Comparison of ENCODE assay signal across 1 cellular context in genomic region chr20:561437-562231, GRCh38.
TF ChIP-seq lines count a peak whose summit lies in the region.

No MANE protein-coding gene starts in this region.

TF ChIP-seq in HepG2, 621 proteins besides CTCF, POLR2A, EP300 and RAD21 (continued from another document and continues in another):
- no peak for TF ChIP-seq BRCA1 (CRISPR knock-in tag; IDR thresholded peaks at IDR 0.05)
- no peak; the same call in 1 of the 2 replicates for TF ChIP-seq ELF1 (CRISPR knock-in tag; IDR thresholded peaks at IDR 0.05)
- peak; percentile 45; the same call in 1 of the 2 replicates for TF ChIP-seq GFI1 (CRISPR knock-in tag; IDR thresholded peaks at IDR 0.05; ENCODE audit: borderline replicate concordance)
- peak; percentile 57; the same call in 1 of the 2 replicates for TF ChIP-seq BHLHE40 (IDR thresholded peaks at IDR 0.05; ENCODE audit: low read length)
- TF ChIP-seq CENPX (CRISPR knock-in tag; IDR thresholded peaks at IDR 0.05): no peak
- no peak for TF ChIP-seq DZIP1 (CRISPR knock-in tag; IDR thresholded peaks at IDR 0.05)
- peak; percentile 52; the same call in 1 of the 2 replicates for TF ChIP-seq ARID4A (CRISPR knock-in tag; IDR thresholded peaks at IDR 0.05; ENCODE audit: borderline replicate concordance)
- TF ChIP-seq ZNF232 (CRISPR knock-in tag; IDR thresholded peaks at IDR 0.05; ENCODE audit: borderline replicate concordance): no peak
- peak; percentile 85; the same call in 1 of the 2 replicates for TF ChIP-seq ZNF44 (CRISPR knock-in tag; IDR thresholded peaks at IDR 0.05)
- TF ChIP-seq ZNF414 (CRISPR knock-in tag; IDR thresholded peaks at IDR 0.05): no peak
- TF ChIP-seq SNAI1 (CRISPR knock-in tag; IDR thresholded peaks at IDR 0.05; ENCODE audit: borderline replicate concordance): no peak
- peak; percentile 38; the same call in 1 of the 2 replicates for TF ChIP-seq KAT8 (CRISPR knock-in tag; IDR thresholded peaks at IDR 0.05)
- no peak for TF ChIP-seq IRF1 (CRISPR knock-in tag; IDR thresholded peaks at IDR 0.05; ENCODE audit: low read depth)
- TF ChIP-seq HINFP (CRISPR knock-in tag; IDR thresholded peaks at IDR 0.05; ENCODE audit: low read depth): peak; percentile 76; the same call in 1 of the 2 replicates
- 0 out of 2 replicates have a peak, but pooled peaks have one; percentile 15 for TF ChIP-seq ZSCAN12 (CRISPR knock-in tag; IDR thresholded peaks at IDR 0.05)
- no peak for TF ChIP-seq HNF1A (IDR thresholded peaks at IDR 0.05; ENCODE audit: low read depth)
- no peak for TF ChIP-seq HNF1A (CRISPR knock-in tag; IDR thresholded peaks at IDR 0.05; ENCODE audit: borderline replicate concordance)
- no peak for TF ChIP-seq ZHX2 (IDR thresholded peaks at IDR 0.05; ENCODE audit: low read depth)
- TF ChIP-seq ZHX2 (CRISPR knock-in tag; IDR thresholded peaks at IDR 0.05; ENCODE audit: borderline replicate concordance): no peak
- no peak for TF ChIP-seq HMGXB3 (CRISPR knock-in tag; IDR thresholded peaks at IDR 0.05; ENCODE audit: borderline replicate concordance)
- TF ChIP-seq ZNF614 (CRISPR knock-in tag; IDR thresholded peaks at IDR 0.05; ENCODE audit: borderline replicate concordance): peak; percentile 82; the same call in 1 of the 2 replicates
- TF ChIP-seq ZNF275 (CRISPR knock-in tag; IDR thresholded peaks at IDR 0.05; ENCODE audit: borderline replicate concordance): no peak
- no peak for TF ChIP-seq ZNF460 (CRISPR knock-in tag; IDR thresholded peaks at IDR 0.05; ENCODE audit: borderline replicate concordance)
- TF ChIP-seq KDM2A (CRISPR knock-in tag; IDR thresholded peaks at IDR 0.05; ENCODE audit: borderline replicate concordance, low read depth): peak; percentile 72
